ENCODE assay signal across 9 cellular contexts in genomic region chr1:236281286-236282158, GRCh38. TPM values are rescaled to one million over a fixed set of nuclear protein-coding genes. Genes with fewer than 3 reads are reported as not detected.
A peak's percentile ranks its signal among the peaks of the same experiment; 100 is the strongest.
DNase-seq lines count a peak whose midpoint lies in the region; ATAC-seq and TF ChIP-seq lines count a peak whose summit lies in the region.
"Had no signal": no experiment of that assay in that cellular context is flagged by ENCODE, and none has a peak within 500 bp of the region (broad histone marks: within the 10 kb centered on the region; RNA-seq: fewer than 3 reads in every experiment).

Gene ERO1B (minus strand): TSS chr1:236281958. CDS start chr1:236281783, 175 bp downstream.

- peaks cover 40% of the 10 kb centered on the region for H3K4me1 Mint-ChIP-seq in activated B cell treated with CpG ODN at 0.5 μM for 24 hours

- TF ChIP-seq CTCF in AG09319 (IDR thresholded peaks at IDR 0.05; ENCODE audit: low read depth, low read length): no peak
- TF ChIP-seq CTCF in activated B cell treated with CpG ODN at 0.5 μM for 24 hours (IDR thresholded peaks at IDR 0.05): no peak

- H3K36me3 Mint-ChIP-seq in activated B cell treated with CpG ODN at 0.5 μM for 24 hours (ENCODE audit: low read depth): peaks cover 3% of the 10 kb centered on the region

- peak within 1 kb of the TSS; percentile 89 for H3K27ac Mint-ChIP-seq in activated B cell treated with CpG ODN at 0.5 μM for 24 hours

- DNase-seq in AG09319 (ENCODE audit: extremely low read depth, low read depth) (peak; percentile 83), NCI-H2227 treated with DMSO at 0.1 percent for 48 hours (lab: John Stamatoyannopoulos, UW) (peak; percentile 91), activated B cell treated with CpG ODN at 0.5 μM for 24 hours (peak; percentile 100), iris pigment epithelial cell (ENCODE audit: low read depth) (peak; percentile 95)
- DNase-seq in central memory CD4-positive, alpha-beta T cell: peak; percentile 95
- peak; percentile 90 to 94 for DNase-seq in stimulated activated CD4-positive, alpha-beta T cell treated with anti-CD3 and anti-CD28 coated beads, Interleukin-12 subunit alpha, Interleukin-12 subunit beta, amount 100 ng/mL, for 24 hours (ENCODE audit: low read depth in 2 of 2)

- peaks cover 3% of the 10 kb centered on the region for H3K9me3 Mint-ChIP-seq in activated B cell treated with CpG ODN at 0.5 μM for 24 hours

- peak within 1 kb of the TSS; percentile 97 for H3K4me3 Mint-ChIP-seq in activated B cell treated with CpG ODN at 0.5 μM for 24 hours

- POLR2A ChIA-PET in activated B cell treated with CpG ODN at 0.5 μM for 24 hours (lab: Charles Lee): interaction anchor here (0.5 to 2.9 kb wide), 7 partner anchors 13 to 762 kb away, joined by 3 to 14 read pairs (median 5); partner anchors contain the start of gene GPR137B

- intact Hi-C loops in activated B cell treated with CpG ODN at 0.5 μM for 24 hours (cut with micrococcal nuclease): loop anchor here (1.0 to 5.0 kb wide), 11 partner anchors 12 to 1909 kb away; partner anchors contain the start of genes B3GALNT2, COA6, HEATR1 and MTR

- TF ChIP-seq POLR2A in GM18951 (IDR thresholded peaks at IDR 0.05; ENCODE audit: extremely low read depth, insufficient read depth, insufficient read length): peak; percentile 96

- H3K27me3 Mint-ChIP-seq in activated B cell treated with CpG ODN at 0.5 μM for 24 hours: no peaks in the 10 kb centered on the region

- in situ Hi-C loops in GM18951 (cut with MboI; ENCODE audit: low sequenced_read_pairs, unreplicated experiment): loop anchor here (10.0 kb wide), 1 partner anchor 147 kb away; no protein-coding TSS in a partner anchor

- ATAC-seq in HG03175 (IDR thresholded peaks at IDR 0.05; ENCODE audit: unreplicated experiment) (peak; percentile 84), activated B cell treated with CpG ODN at 0.5 μM for 24 hours (ENCODE audit: low read depth) (peak; percentile 91)

- CTCF ChIA-PET in activated B cell treated with CpG ODN at 0.5 μM for 24 hours (lab: Charles Lee): interaction anchor here (0.6 kb wide), 1 partner anchor 221 kb away, joined by 3 read pairs; no protein-coding TSS in a partner anchor

RNA-seq across cellular contexts. Expression of gene ERO1B, which starts in this region (rescaled TPM):
- total RNA-seq in activated B cell treated with CpG ODN at 0.5 μM for 24 hours: 13.2 and 17.5 TPM in 2 replicates
- total RNA-seq: PC-9 had no signal

Comparison
In these comparisons a context has a peak if more than half of its experiments do, and no peak if none do; other contexts are left out.
1. Peak in every context shown above with its lines: DNase-seq and ATAC-seq.